In the genomic region with DNA sequence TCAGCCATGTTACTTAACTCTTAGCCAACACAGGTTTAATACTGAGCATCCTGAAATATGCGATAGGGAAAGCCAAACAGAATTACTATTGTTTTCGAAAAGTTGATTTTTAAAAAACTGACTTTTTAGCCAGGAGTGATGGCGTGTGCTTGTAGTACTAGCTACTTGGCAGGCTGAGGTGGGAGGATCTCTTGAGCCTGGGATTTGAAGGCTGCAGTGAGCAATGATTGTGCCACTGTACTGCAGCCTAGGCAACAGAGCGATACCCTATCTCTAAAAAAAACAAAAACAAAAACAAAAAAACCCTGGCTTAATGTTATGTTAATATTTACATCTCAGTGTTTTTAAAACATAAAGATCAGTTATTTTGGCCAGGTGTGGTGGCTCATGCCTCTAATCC, we compare ENCODE assay signal across 25 cellular contexts. TPM values are rescaled to one million over a fixed set of nuclear protein-coding genes. Genes with fewer than 3 reads are reported as not detected.
A peak's percentile ranks its signal among the peaks of the same experiment; 100 is the strongest.
DNase-seq lines count a peak whose midpoint lies in the region; ATAC-seq and TF ChIP-seq lines count a peak whose summit lies in the region.
"Had no signal": no experiment of that assay in that cellular context is flagged by ENCODE, and none has a peak within 500 bp of the region (broad histone marks: within the 10 kb centered on the region; RNA-seq: fewer than 3 reads in every experiment).

No MANE protein-coding gene starts in this region.

- H3K27ac ChIP-seq in 22Rv1 (peak overlapping the region; percentile 65), GM23248 (no peak overlapping the region), OCI-LY1 (ENCODE audit: low read depth, low read length, poor library complexity, severe bottlenecking) (no peak overlapping the region), neuronal stem cell (replicated peaks; ENCODE audit: low read length) (no peak overlapping the region)
- H3K27ac ChIP-seq: HL-60, KMS-11 had no signal

- no peak overlapping the region for H3K18ac ChIP-seq in neuronal stem cell (ENCODE audit: low read length)

- H4K20me1 ChIP-seq in GM23248 (ENCODE audit: insufficient read depth) (0 out of 2 replicates have a peak, but pooled peaks cover 3% of the 10 kb centered on the region), OCI-LY1 (ENCODE audit: insufficient read depth, low read length) (no peaks in the 10 kb centered on the region)

- H3K27me3 Mint-ChIP-seq in activated T-cell treated with anti-CD3 and anti-CD28 coated beads, Interleukin-2, amount 50 U/mL, for 4 hours (ENCODE audit: low read depth): no peaks in the 10 kb centered on the region
- H3K27me3 Mint-ChIP-seq: CD8-positive, alpha-beta memory T cell; IgD-negative memory B cell had no signal

- H3K27ac Mint-ChIP-seq in activated naive CD4-positive, alpha-beta T cell treated with anti-CD3 and anti-CD28 coated beads, Interleukin-2, amount 50 U/mL, for 72 hours: no peak overlapping the region

- WGBS in GM23248 (ENCODE audit: low coverage in 1 of 2, low lambda C conversion rate in 2 of 2, missing lambda C conversion rate in 2 of 2), 2 experiments: 54 to 56% methylated on average over 4 of the region's 4 CpGs
- WGBS in neuronal stem cell (ENCODE audit: extremely low coverage in 2 of 2, insufficient read length in 2 of 2, insufficient replicate concordance in 1 of 2), 2 donors: no CpG with 5 or more reads among the region's 4 CpGs

- no peaks in the 10 kb centered on the region for H3K36me3 ChIP-seq in GM23248 (ENCODE audit: low read depth)
- H3K36me3 ChIP-seq in OCI-LY1 (ENCODE audit: insufficient read depth, low read length): no peaks in the 10 kb centered on the region
- H3K36me3 ChIP-seq in neuronal stem cell (replicated peaks in 1 of 2; ENCODE audit: control insufficient read depth in 2 of 2, insufficient read depth in 2 of 2, low read length in 2 of 2): no peaks in the 10 kb centered on the region

- H3K4me1 ChIP-seq in GM23248 (ENCODE audit: insufficient read depth): no peaks in the 10 kb centered on the region
- peaks cover 16% of the 10 kb centered on the region for H3K4me1 ChIP-seq in OCI-LY1 (ENCODE audit: insufficient read depth, low read length, severe bottlenecking)
- H3K4me1 ChIP-seq in neuronal stem cell (ENCODE audit: control insufficient read depth in 2 of 2, insufficient read depth in 1 of 2, low read depth in 1 of 2, low read length in 2 of 2): peaks cover 0 to 6% of the 10 kb centered on the region in 2 donors

- H3K79me1 ChIP-seq in neuronal stem cell (ENCODE audit: low read depth, low read length): no peaks in the 10 kb centered on the region

- H3F3A ChIP-seq in GM23248 (ENCODE audit: insufficient read depth): no peaks in the 10 kb centered on the region
- no peaks in the 10 kb centered on the region for H3F3A ChIP-seq in OCI-LY1 (ENCODE audit: insufficient read depth, low read length)

- no peak overlapping the region for H2AFZ ChIP-seq in GM23248
- no peak overlapping the region for H2AFZ ChIP-seq in OCI-LY1 (ENCODE audit: low read length)
- no peak overlapping the region for H2AFZ ChIP-seq in neuronal stem cell (ENCODE audit: low read length)

- TF ChIP-seq CTCF in 22Rv1 (IDR thresholded peaks at IDR 0.05) (no peak), OCI-LY1 (IDR thresholded peaks at IDR 0.05; ENCODE audit: low read length) (no peak), fibroblast of the aortic adventitia (IDR thresholded peaks at IDR 0.05; ENCODE audit: insufficient read depth, low read length) (no peak)

- H3K9me3 ChIP-seq in GM23248 (ENCODE audit: low read depth): no peaks in the 10 kb centered on the region
- H3K9me3 ChIP-seq in OCI-LY1 (ENCODE audit: low read length): no peaks in the 10 kb centered on the region
- no peaks in the 10 kb centered on the region for H3K9me3 ChIP-seq in neuronal stem cell (replicated peaks in 1 of 2; ENCODE audit: control insufficient read depth in 2 of 2, insufficient read depth in 1 of 2, low read depth in 1 of 2, low read length in 2 of 2)

- H3K4me3 ChIP-seq in GM23248 (no peak overlapping the region), OCI-LY1 (ENCODE audit: low read depth, low read length, poor library complexity, severe bottlenecking) (no peak overlapping the region), fibroblast of the aortic adventitia (ENCODE audit: low read depth, low read length) (no peak overlapping the region), neuronal stem cell (ENCODE audit: low read length in 2 of 2) (no peak overlapping the region)

- DNase-seq in GM23248: peak; percentile 22
- DNase-seq in fibroblast of the aortic adventitia (ENCODE audit: low read depth): peak; percentile 73
- DNase-seq in activated naive CD4-positive, alpha-beta T cell treated with anti-CD3 and anti-CD28 coated beads, Interleukin-2, amount 50 U/mL, for 72 hours (ENCODE audit: low spot score in 2 of 2): no peak
- no peak for DNase-seq in activated CD8-positive, alpha-beta memory T cell treated with anti-CD3 and anti-CD28 coated beads, Interleukin-2, amount 50 U/mL, for 48 hours
- no peak for DNase-seq in activated T-cell treated with anti-CD3 and anti-CD28 coated beads, Interleukin-2, amount 50 U/mL, for 4 hours
- DNase-seq in neuronal stem cell (ENCODE audit: low spot score): no peak
- DNase-seq: CD8-positive, alpha-beta memory T cell; DMS 273 treated with DMSO at 0.1 percent for 48 hours; DMS79 treated with DMSO at 0.1 percent for 48 hours; GF-D8; NCI-H1105 treated with DMSO at 0.1 percent for 48 hours; NCI-H146; NCI-H1930; NCI-H2107; NCI-H510A; NCI-H69; SHP77 had no signal

- no peak overlapping the region for H4K8ac ChIP-seq in neuronal stem cell (ENCODE audit: low read depth, low read length)

- H3K23ac ChIP-seq in neuronal stem cell (ENCODE audit: low read depth, low read length, poor library complexity): no peak overlapping the region

- H3K4me3 Mint-ChIP-seq in activated T-cell treated with anti-CD3 and anti-CD28 coated beads, Interleukin-2, amount 50 U/mL, for 4 hours: no peak overlapping the region
- H3K4me3 Mint-ChIP-seq: CD14-positive monocyte; CD8-positive, alpha-beta memory T cell had no signal

- in situ Hi-C loops in GM23248 (cut with MboI): no loop called here

- H3K9me2 ChIP-seq in GM23248 (ENCODE audit: insufficient read depth) (no peaks in the 10 kb centered on the region), OCI-LY1 (ENCODE audit: low read depth, low read length) (no peaks in the 10 kb centered on the region)

- H3K79me2 ChIP-seq in GM23248 (ENCODE audit: insufficient read depth): 0 out of 2 replicates have a peak, but pooled peaks cover 12% of the 10 kb centered on the region
- H3K79me2 ChIP-seq in OCI-LY1 (ENCODE audit: insufficient read depth, low read length): no peaks in the 10 kb centered on the region

- H3K27me3 ChIP-seq in GM23248 (replicated peaks; ENCODE audit: insufficient read depth) (no peaks in the 10 kb centered on the region), OCI-LY1 (ENCODE audit: insufficient read depth, low read length) (no peaks in the 10 kb centered on the region), neuronal stem cell (ENCODE audit: control insufficient read depth in 3 of 3, insufficient read depth in 3 of 3, low read depth in 1 of 3, low read length in 3 of 3) (no peaks in the 10 kb centered on the region)

- H3K4me1 Mint-ChIP-seq in activated T-cell treated with anti-CD3 and anti-CD28 coated beads, Interleukin-2, amount 50 U/mL, for 4 hours (ENCODE audit: low read depth): no peaks in the 10 kb centered on the region
- H3K4me1 Mint-ChIP-seq: CD8-positive, alpha-beta memory T cell had no signal

- H3K9me3 Mint-ChIP-seq in activated naive CD4-positive, alpha-beta T cell treated with anti-CD3 and anti-CD28 coated beads, Interleukin-2, amount 50 U/mL, for 72 hours: no peaks in the 10 kb centered on the region
- H3K9me3 Mint-ChIP-seq in activated T-cell treated with anti-CD3 and anti-CD28 coated beads, Interleukin-2, amount 50 U/mL, for 4 hours: no peaks in the 10 kb centered on the region
- H3K9me3 Mint-ChIP-seq: CD8-positive, alpha-beta memory T cell; IgD-negative memory B cell had no signal

- H3K4ac ChIP-seq in neuronal stem cell (ENCODE audit: low read length): no peak overlapping the region

- H3K14ac ChIP-seq in neuronal stem cell (ENCODE audit: low read length): no peak overlapping the region

- no peak overlapping the region for H2AK5ac ChIP-seq in neuronal stem cell (ENCODE audit: low read depth, low read length)

- no peak overlapping the region for H3K9ac ChIP-seq in GM23248
- H3K9ac ChIP-seq in OCI-LY1 (ENCODE audit: low read length): peak overlapping the region; percentile 41; the same call in 1 of the 2 replicates
- no peak overlapping the region for H3K9ac ChIP-seq in neuronal stem cell (ENCODE audit: low read depth, low read length, poor library complexity)
- H3K9ac ChIP-seq: KMS-11 had no signal

- H3K36me3 Mint-ChIP-seq in activated naive CD4-positive, alpha-beta T cell treated with anti-CD3 and anti-CD28 coated beads, Interleukin-2, amount 50 U/mL, for 72 hours: no peaks in the 10 kb centered on the region
- H3K36me3 Mint-ChIP-seq in activated T-cell treated with anti-CD3 and anti-CD28 coated beads, Interleukin-2, amount 50 U/mL, for 4 hours (ENCODE audit: insufficient read depth): no peaks in the 10 kb centered on the region

- H2BK12ac ChIP-seq in neuronal stem cell (ENCODE audit: low read length): no peak overlapping the region

- ATAC-seq in activated naive CD4-positive, alpha-beta T cell treated with anti-CD3 and anti-CD28 coated beads, Interleukin-2, amount 50 U/mL, for 72 hours: no peak
- no peak for ATAC-seq in activated T-cell treated with anti-CD3 and anti-CD28 coated beads, Interleukin-2, amount 50 U/mL, for 4 hours

- no peak overlapping the region for H2BK120ac ChIP-seq in neuronal stem cell (ENCODE audit: low read depth, low read length)

- H2BK5ac ChIP-seq in neuronal stem cell (ENCODE audit: low read length): no peak overlapping the region

- H3K4me2 ChIP-seq in GM23248 (ENCODE audit: unreplicated experiment): no peak overlapping the region
- no peak overlapping the region for H3K4me2 ChIP-seq in OCI-LY1 (ENCODE audit: low read length)
- H3K4me2 ChIP-seq in neuronal stem cell (ENCODE audit: insufficient read depth, low read length, poor library complexity, severe bottlenecking): no peak overlapping the region
- H3K4me2 ChIP-seq: KMS-11 had no signal

- H2BK15ac ChIP-seq in neuronal stem cell (ENCODE audit: low read length): no peak overlapping the region

- no peak overlapping the region for H4K91ac ChIP-seq in neuronal stem cell (ENCODE audit: low read depth, low read length, poor library complexity)

RNA-seq across cellular contexts. Expression of gene NMNAT1, which starts 16.7 kb away (rescaled TPM):
- total RNA-seq in GM23248 (2014; rRNA removed; shearing (Covaris generic)): 12.5 and 15.2 TPM in 2 replicates
- polyA plus RNA-seq in GM23248 (2016; fragmentation: Nextera tagmentation; extraction: Ambion mirVana): 18.6 and 18.8 TPM in 2 replicates
- 9.7 and 10.6 TPM in 2 replicates for total RNA-seq in fibroblast of the aortic adventitia (ENCODE audit: low replicate concordance)
- 10 to 100 TPM in 1 of 2 donors, 1 to 10 TPM in 1; 6.0 to 13.1 TPM for total RNA-seq in activated naive CD4-positive, alpha-beta T cell treated with anti-CD3 and anti-CD28 coated beads, Interleukin-2, amount 50 U/mL, for 72 hours
- total RNA-seq in activated T-cell treated with anti-CD3 and anti-CD28 coated beads, Interleukin-2, amount 50 U/mL, for 4 hours: 1 to 10 TPM; 3.8 to 5.9 (median 4.4) TPM
- 9.0 TPM for polyA plus RNA-seq in neuronal stem cell (2013, experiment 1 of 2)
- 7.7 TPM for polyA plus RNA-seq in neuronal stem cell (2013, experiment 2 of 2)

RNA-seq across cellular contexts. Expression of gene LZIC, which starts 16.8 kb away (rescaled TPM):
- 21.2 and 24.0 TPM in 2 replicates for total RNA-seq in GM23248 (2014; rRNA removed; shearing (Covaris generic))
- polyA plus RNA-seq in GM23248 (2016; fragmentation: Nextera tagmentation; extraction: Ambion mirVana): 26.0 and 31.4 TPM in 2 replicates
- total RNA-seq in fibroblast of the aortic adventitia (ENCODE audit: low replicate concordance): 50.3 and 61.0 TPM in 2 replicates
- total RNA-seq in activated naive CD4-positive, alpha-beta T cell treated with anti-CD3 and anti-CD28 coated beads, Interleukin-2, amount 50 U/mL, for 72 hours: 10 to 100 TPM; 14.0 to 30.8 TPM
- 10 to 100 TPM; 31.4 to 35.5 (median 35.5) TPM for total RNA-seq in activated T-cell treated with anti-CD3 and anti-CD28 coated beads, Interleukin-2, amount 50 U/mL, for 4 hours
- polyA plus RNA-seq in neuronal stem cell (2013, experiment 1 of 2): 36.6 TPM
- 38.1 TPM for polyA plus RNA-seq in neuronal stem cell (2013, experiment 2 of 2)

RNA-seq across cellular contexts. Expression of gene RBP7, which starts 37.0 kb away (rescaled TPM):
- total RNA-seq in GM23248 (2014; rRNA removed; shearing (Covaris generic)): not detected in 2 replicates
- polyA plus RNA-seq in GM23248 (2016; fragmentation: Nextera tagmentation; extraction: Ambion mirVana): 0.33 TPM in 1 of 2 replicates, not detected in the other
- total RNA-seq in fibroblast of the aortic adventitia (ENCODE audit: low replicate concordance): not detected in 2 replicates
- not detected for total RNA-seq in activated naive CD4-positive, alpha-beta T cell treated with anti-CD3 and anti-CD28 coated beads, Interleukin-2, amount 50 U/mL, for 72 hours
- not detected for total RNA-seq in activated T-cell treated with anti-CD3 and anti-CD28 coated beads, Interleukin-2, amount 50 U/mL, for 4 hours
- polyA plus RNA-seq in neuronal stem cell (2013, experiment 1 of 2): 3.8 TPM
- polyA plus RNA-seq in neuronal stem cell (2013, experiment 2 of 2): 3.5 TPM
- total RNA-seq: A673; CD8-positive, alpha-beta memory T cell; OCI-LY7 had no signal
- polyA plus RNA-seq: CD8-positive, alpha-beta memory T cell had no signal

RNA-seq across cellular contexts. Expression of gene CTNNBIP1, which starts 49.9 kb away (rescaled TPM):
- total RNA-seq in GM23248 (2014; rRNA removed; shearing (Covaris generic)): 12.5 and 31.0 TPM in 2 replicates
- 21.8 and 22.2 TPM in 2 replicates for polyA plus RNA-seq in GM23248 (2016; fragmentation: Nextera tagmentation; extraction: Ambion mirVana)
- total RNA-seq in fibroblast of the aortic adventitia (ENCODE audit: low replicate concordance): 11.9 and 12.3 TPM in 2 replicates
- total RNA-seq in activated naive CD4-positive, alpha-beta T cell treated with anti-CD3 and anti-CD28 coated beads, Interleukin-2, amount 50 U/mL, for 72 hours: 10 to 100 TPM; 14.5 to 14.6 TPM
- 1 to 10 TPM; 4.2 to 5.2 (median 4.7) TPM for total RNA-seq in activated T-cell treated with anti-CD3 and anti-CD28 coated beads, Interleukin-2, amount 50 U/mL, for 4 hours
- polyA plus RNA-seq in neuronal stem cell (2013, experiment 1 of 2): 123 TPM
- 121 TPM for polyA plus RNA-seq in neuronal stem cell (2013, experiment 2 of 2)

Comparison
In these comparisons a context has a peak if more than half of its experiments do, and no peak if none do; other contexts are left out.
1. DNase-seq: peak in GM23248 (single experiment) and fibroblast of the aortic adventitia (single experiment); none in activated naive CD4-positive, alpha-beta T cell treated with anti-CD3 and anti-CD28 coated beads, Interleukin-2, amount 50 U/mL, for 72 hours (0 of 2), activated CD8-positive, alpha-beta memory T cell treated with anti-CD3 and anti-CD28 coated beads, Interleukin-2, amount 50 U/mL, for 48 hours (single experiment), activated T-cell treated with anti-CD3 and anti-CD28 coated beads, Interleukin-2, amount 50 U/mL, for 4 hours (single experiment) and neuronal stem cell (single experiment).